Comparison of ENCODE assay signal across 1 cellular context in genomic region chr9:36150529-36151305, GRCh38.
TF ChIP-seq lines count a peak whose summit lies in the region.

No MANE protein-coding gene starts in this region.

TF ChIP-seq in endothelial cell of umbilical vein, 7 proteins besides CTCF, POLR2A, EP300 and RAD21:
- TF ChIP-seq, protein P1, sequence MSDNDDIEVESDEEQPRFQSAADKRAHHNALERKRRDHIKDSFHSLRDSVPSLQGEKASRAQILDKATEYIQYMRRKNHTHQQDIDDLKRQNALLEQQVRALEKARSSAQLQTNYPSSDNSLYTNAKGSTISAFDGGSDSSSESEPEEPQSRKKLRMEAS (IDR thresholded peaks at IDR 0.05; ENCODE audit: insufficient read depth, insufficient read length), result no peak
TF ChIP-seq in endothelial cell of umbilical vein: peak in this region for 0.
